Comparison of ENCODE assay signal across 11 cellular contexts in the genomic region with DNA sequence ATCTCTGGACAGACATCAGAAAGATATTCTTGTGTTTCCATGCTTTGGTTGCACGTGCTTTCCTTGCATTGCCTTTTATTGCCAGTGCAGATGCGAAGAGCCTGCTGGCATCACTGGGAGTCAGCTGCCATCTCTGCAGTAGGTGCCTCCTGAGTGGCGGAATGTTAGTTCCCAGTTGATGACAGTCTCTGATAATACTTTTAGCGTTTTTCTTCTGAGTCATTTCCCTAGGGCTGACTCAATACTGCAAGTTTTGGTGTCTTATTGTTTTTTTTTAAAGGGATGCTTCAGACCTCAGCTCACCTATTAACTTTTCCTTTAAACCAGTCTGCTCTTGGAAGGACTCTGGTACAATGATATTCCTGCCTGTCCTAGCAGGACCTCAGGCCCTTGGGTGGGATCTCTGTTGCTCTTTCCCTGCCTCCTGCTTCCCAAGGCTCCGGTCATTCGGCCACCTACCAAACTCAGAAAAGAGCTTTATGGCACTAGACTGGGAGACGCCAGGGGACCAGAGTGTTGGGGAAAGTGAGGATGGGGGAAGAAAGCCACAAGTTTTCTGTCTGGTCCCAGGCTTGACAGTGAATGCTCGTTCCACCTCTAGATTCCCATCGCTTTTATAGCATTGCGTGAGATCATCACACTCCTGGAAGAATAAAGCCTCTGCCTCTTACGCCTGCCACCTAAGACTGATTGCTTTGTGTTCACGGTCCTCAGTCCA.
DNase-seq lines count a peak whose midpoint lies in the region; TF ChIP-seq lines count a peak whose summit lies in the region.
"Had no signal": no experiment of that assay in that cellular context is flagged by ENCODE, and none has a peak within 500 bp of the region (broad histone marks: within the 10 kb centered on the region; RNA-seq: fewer than 3 reads in every experiment).

No MANE protein-coding gene starts in this region.

- 86% methylated on average over 12 of the region's 12 CpGs for WGBS in esophagus muscularis mucosa

- TF ChIP-seq EP300 in esophagus muscularis mucosa (IDR thresholded peaks at IDR 0.05) = no peak

- H3K27ac Mint-ChIP-seq in osteocyte (ENCODE audit: unreplicated experiment) = peak overlapping the region; percentile 21

- H3K4me3 Mint-ChIP-seq in osteocyte (ENCODE audit: unreplicated experiment) = no peak overlapping the region
- H3K4me3 Mint-ChIP-seq: naive B cell had no signal

- H3K36me3 ChIP-seq in esophagus muscularis mucosa = no peaks in the 10 kb centered on the region

- H3K4me3 ChIP-seq in esophagus muscularis mucosa = no peak overlapping the region

- H3K9me3 Mint-ChIP-seq in osteocyte (ENCODE audit: unreplicated experiment) = no peaks in the 10 kb centered on the region

- no peaks in the 10 kb centered on the region for H3K9me3 ChIP-seq in esophagus muscularis mucosa

- H3K27me3 Mint-ChIP-seq in osteocyte (ENCODE audit: unreplicated experiment) = no peaks in the 10 kb centered on the region

- no peak overlapping the region for H3K27ac ChIP-seq in esophagus muscularis mucosa (replicated peaks in 1 of 4)

- no peaks in the 10 kb centered on the region for H3K4me1 ChIP-seq in esophagus muscularis mucosa

- DNase-seq in GM04503 (ENCODE audit: low read depth) (peak; percentile 83), MV-4-11 (lab: John Stamatoyannopoulos, UW) (peak; percentile 1), dedifferentiated amniotic fluid mesenchymal stem cell (ENCODE audit: extremely low spot score) (peak; percentile 49), osteocyte (ENCODE audit: extremely low spot score, unreplicated experiment) (no peak), esophagus muscularis mucosa (ENCODE audit: extremely low spot score) (no peak), SIG-M5 (lab: John Stamatoyannopoulos, UW) (no peak)
- DNase-seq in activated naive CD4-positive, alpha-beta T cell treated with Interleukin-2 at 50 U/mL for 16 hours = no peak
- DNase-seq: activated T-cell treated with anti-CD3 and anti-CD28 coated beads for 4 hours; DMS79; naive B cell; stimulated activated naive CD4-positive, alpha-beta T cell had no signal

- intact Hi-C loops in esophagus muscularis mucosa (cut with DNase I) = no loop called here

- H3K27me3 ChIP-seq in esophagus muscularis mucosa = no peaks in the 10 kb centered on the region

- TF ChIP-seq POLR2A in esophagus muscularis mucosa (IDR thresholded peaks at IDR 0.05; ENCODE audit: low read depth) = no peak

- H3K4me1 Mint-ChIP-seq in osteocyte (ENCODE audit: unreplicated experiment) = peaks cover 11% of the 10 kb centered on the region
- H3K4me1 Mint-ChIP-seq: naive B cell had no signal

- TF ChIP-seq CTCF in osteocyte (IDR thresholded peaks at IDR 0.05) = no peak
- no peak for TF ChIP-seq CTCF in esophagus muscularis mucosa (IDR thresholded peaks at IDR 0.05)

- H3K36me3 Mint-ChIP-seq in osteocyte (ENCODE audit: unreplicated experiment) = no peaks in the 10 kb centered on the region
- H3K36me3 Mint-ChIP-seq: naive B cell had no signal

Comparison
In these comparisons a context has a peak if more than half of its experiments do, and no peak if none do; other contexts are left out.
1. DNase-seq: peak in GM04503 (single experiment), MV-4-11 (single experiment) and dedifferentiated amniotic fluid mesenchymal stem cell (single experiment); none in osteocyte (single experiment), esophagus muscularis mucosa (single experiment), SIG-M5 (single experiment) and activated naive CD4-positive, alpha-beta T cell treated with Interleukin-2 at 50 U/mL for 16 hours (single experiment).